Comparison of ENCODE assay signal across 21 cellular contexts in genomic region chr4:3513807-3514206, GRCh38. TPM values are rescaled to one million over a fixed set of nuclear protein-coding genes. Genes with fewer than 3 reads are reported as not detected.
A peak's percentile ranks its signal among the peaks of the same experiment; 100 is the strongest.
DNase-seq lines count a peak whose midpoint lies in the region; ATAC-seq, FAIRE-seq and TF ChIP-seq lines count a peak whose summit lies in the region.
"Had no signal": no experiment of that assay in that cellular context is flagged by ENCODE, and none has a peak within 500 bp of the region (broad histone marks: within the 10 kb centered on the region; RNA-seq: fewer than 3 reads in every experiment).

No MANE protein-coding gene starts in this region.

- FAIRE-seq in kidney (lab: Jason Lieb, UNC), result no peak
- FAIRE-seq: GM12878 had no signal

- no peaks in the 10 kb centered on the region for H3K4me1 Mint-ChIP-seq in activated T-helper 17 cell treated with anti-CD3 and anti-CD28 coated beads, Interleukin-2, amount 50 U/mL, for 72 hours
- H3K4me1 Mint-ChIP-seq: B cell; CD4-positive, CD25-positive, alpha-beta regulatory T cell; CD8-positive, alpha-beta memory T cell had no signal

- 93 to 96% (median 95%) methylated on average over 18 of the region's 18 CpGs for WGBS in spleen, 5 donors

- no peak overlapping the region for H3K9ac ChIP-seq in kidney (ENCODE audit: low read length in 2 of 2)

- H3K4me1 ChIP-seq in right atrium auricular region, result no peaks in the 10 kb centered on the region
- H3K4me1 ChIP-seq in kidney (ENCODE audit: control insufficient read depth in 1 of 2, insufficient read depth in 1 of 2, low read depth in 1 of 2, low read length in 2 of 2), result no peaks in the 10 kb centered on the region
- H3K4me1 ChIP-seq in spleen, result peaks cover 0 to 1% (median 0%) of the 10 kb centered on the region in 6 donors

- H3K36me3 Mint-ChIP-seq in activated T-helper 17 cell treated with anti-CD3 and anti-CD28 coated beads, Interleukin-2, amount 50 U/mL, for 72 hours (ENCODE audit: low read depth), result peaks cover 84% of the 10 kb centered on the region

- TF ChIP-seq CTCF in right atrium auricular region (IDR thresholded peaks at IDR 0.05) (no peak), kidney (IDR thresholded peaks at IDR 0.05; ENCODE audit: borderline replicate concordance, extremely low read depth, insufficient read depth) (no peak), spleen (IDR thresholded peaks at IDR 0.05 in 8 of 11, conservative IDR thresholded peaks at IDR 0.05 in 3 of 11) (no peak)

- DNase-seq in left cardiac atrium (peak; percentile 14), right atrium auricular region (ENCODE audit: low spot score) (no peak), kidney (peak; percentile 56), spleen (peak; percentile 68), NOMO-1 treated with DMSO at 0.1 percent for 48 hours (lab: John Stamatoyannopoulos, UW; ENCODE audit: unreplicated experiment) (no peak), islet precursor cell (no peak), dermis blood vessel endothelial cell (no peak)
- DNase-seq: C1 segment of cervical spinal cord; CD4-positive, CD25-positive, alpha-beta regulatory T cell; CD8-positive, alpha-beta memory T cell; COR-L47; DMS 273 treated with DMSO at 0.1 percent for 48 hours; DMS53; DND-41; EL; GOT3; H9 had no signal

- H3K27me3 ChIP-seq in right atrium auricular region, result no peaks in the 10 kb centered on the region
- no peaks in the 10 kb centered on the region for H3K27me3 ChIP-seq in spleen (replicated peaks in 1 of 7)

- H3K4me3 ChIP-seq in right atrium auricular region, result no peak overlapping the region
- no peak overlapping the region for H3K4me3 ChIP-seq in kidney (ENCODE audit: low read length in 2 of 2)
- H3K4me3 ChIP-seq in spleen, result no peak overlapping the region
- H3K4me3 ChIP-seq: GM12878 had no signal

- no peaks in the 10 kb centered on the region for H3K9me3 Mint-ChIP-seq in activated T-helper 17 cell treated with anti-CD3 and anti-CD28 coated beads, Interleukin-2, amount 50 U/mL, for 72 hours
- H3K9me3 Mint-ChIP-seq: H9 had no signal

- intact Hi-C loops in left cardiac atrium (cut with DNase I) (no loop called here), kidney (cut with DNase I) (no loop called here), spleen (cut with DNase I; ENCODE audit: low total_unique reads) (no loop called here)

- no peak overlapping the region for H3K4me3 Mint-ChIP-seq in activated T-helper 17 cell treated with anti-CD3 and anti-CD28 coated beads, Interleukin-2, amount 50 U/mL, for 72 hours
- H3K4me3 Mint-ChIP-seq: B cell; CD4-positive, CD25-positive, alpha-beta regulatory T cell; CD8-positive, alpha-beta memory T cell; H9 had no signal

- no peak overlapping the region for H3K27ac ChIP-seq in right atrium auricular region
- H3K27ac ChIP-seq in kidney (ENCODE audit: low read depth in 2 of 2, low read length in 2 of 2), result no peak overlapping the region
- H3K27ac ChIP-seq in spleen, result no peak overlapping the region

- H3K36me3 ChIP-seq in right atrium auricular region (peaks cover 94% of the 10 kb centered on the region), kidney (ENCODE audit: control insufficient read depth in 1 of 2, insufficient read depth in 2 of 2, low read length in 2 of 2) (peaks cover 31 to 62% of the 10 kb centered on the region in 2 donors), spleen (peaks cover 7 to 98% (median 87%) of the 10 kb centered on the region in 6 donors)

- ATAC-seq in left cardiac atrium, result no peak
- no peak for ATAC-seq in activated T-helper 17 cell treated with anti-CD3 and anti-CD28 coated beads, Interleukin-2, amount 50 U/mL, for 72 hours (replicated peaks)
- ATAC-seq: GM12878 had no signal

- no peaks in the 10 kb centered on the region for H3K27me3 Mint-ChIP-seq in activated T-helper 17 cell treated with anti-CD3 and anti-CD28 coated beads, Interleukin-2, amount 50 U/mL, for 72 hours
- H3K27me3 Mint-ChIP-seq: B cell; CD4-positive, CD25-positive, alpha-beta regulatory T cell; CD8-positive, alpha-beta memory T cell had no signal

- no peaks in the 10 kb centered on the region for H3K9me3 ChIP-seq in right atrium auricular region
- H3K9me3 ChIP-seq in kidney (ENCODE audit: control insufficient read depth in 1 of 2, low read length in 2 of 2), result no peaks in the 10 kb centered on the region
- H3K9me3 ChIP-seq in spleen, result peaks cover 0 to 5% (median 2%) of the 10 kb centered on the region in 8 donors

- peak overlapping the region; percentile 30 for H3K27ac Mint-ChIP-seq in activated T-helper 17 cell treated with anti-CD3 and anti-CD28 coated beads, Interleukin-2, amount 50 U/mL, for 72 hours
- H3K27ac Mint-ChIP-seq: B cell; CD4-positive, CD25-positive, alpha-beta regulatory T cell; H9 had no signal

- no peak for TF ChIP-seq POLR2A in spleen (IDR thresholded peaks at IDR 0.05)

RNA-seq across cellular contexts. Expression of gene LRPAP1, which starts 18.4 kb away (rescaled TPM):
- 100 to 1,000 TPM; 226 to 312 TPM for total RNA-seq in left cardiac atrium
- 100 to 1,000 TPM; 256 to 321 TPM for total RNA-seq in right atrium auricular region
- 10 to 100 TPM; 46.9 to 67.5 TPM for total RNA-seq in activated T-helper 17 cell treated with anti-CD3 and anti-CD28 coated beads, Interleukin-2, amount 50 U/mL, for 72 hours
- total RNA-seq in kidney, result 204 TPM
- 373 TPM for polyA plus RNA-seq in kidney (ENCODE audit: insufficient read depth, low read depth, low replicate concordance)
- total RNA-seq in spleen, result 100 to 1,000 TPM in 6 of 7 donors, 10 to 100 TPM in 1; 89.0 to 131 (median 116) TPM
- polyA plus RNA-seq in spleen, result 10 to 100 TPM; 28.1 to 47.4 (median 37.5) TPM
- total RNA-seq in dermis blood vessel endothelial cell, result 120 and 175 TPM in 2 replicates

RNA-seq across cellular contexts. Expression of gene DOK7, which starts 50.7 kb away (rescaled TPM):
- total RNA-seq in left cardiac atrium (10 to 100 TPM; 21.5 to 38.2 TPM), right atrium auricular region (10 to 100 TPM; 31.0 to 68.9 TPM), kidney (7.0 TPM), spleen (1 to 10 TPM in 6 of 7 donors, under 1 TPM in 1; 0.69 to 7.1 (median 1.6) TPM), dermis blood vessel endothelial cell (0.17 TPM in 1 of 2 replicates, not detected in the other)
- total RNA-seq in activated T-helper 17 cell treated with anti-CD3 and anti-CD28 coated beads, Interleukin-2, amount 50 U/mL, for 72 hours, result not detected
- polyA plus RNA-seq in kidney (ENCODE audit: insufficient read depth, low read depth, low replicate concordance) (1.2 TPM), spleen (10 to 100 TPM in 1 of 3 donors, 1 to 10 TPM in 2; 1.7 to 13.5 (median 8.7) TPM)
- total RNA-seq: CD4-positive, CD25-positive, alpha-beta regulatory T cell; CD8-positive, alpha-beta memory T cell; G401 had no signal
- polyA plus RNA-seq: CD8-positive, alpha-beta memory T cell had no signal

Comparison
In these comparisons a context has a peak if more than half of its experiments do, and no peak if none do; other contexts are left out.
1. DNase-seq: peak in left cardiac atrium (single experiment), kidney (single experiment) and spleen (single experiment); none in right atrium auricular region (single experiment), NOMO-1 treated with DMSO at 0.1 percent for 48 hours (single experiment), islet precursor cell (single experiment) and dermis blood vessel endothelial cell (single experiment).